Comparison of ENCODE assay signal across 22 cellular contexts in the genomic region with DNA sequence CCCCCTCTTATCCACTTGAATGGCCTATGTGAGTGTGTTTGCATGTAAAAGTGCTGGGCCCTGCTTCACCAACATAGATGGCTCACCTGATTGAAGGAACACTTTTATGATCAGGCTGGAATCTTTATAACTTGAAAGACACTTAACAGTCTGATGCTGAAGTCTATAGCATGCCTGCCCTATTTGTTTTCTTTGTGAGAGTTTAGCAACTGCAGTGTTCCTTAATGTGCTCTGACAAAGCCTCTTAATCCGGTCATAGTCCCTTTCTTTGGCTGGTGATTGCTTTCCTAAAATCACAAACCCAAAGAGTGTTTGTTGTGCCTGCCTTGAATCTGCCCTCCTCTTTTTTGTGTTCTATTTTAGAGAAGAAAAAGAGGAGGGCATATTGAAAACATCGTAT.
"Had no signal": no experiment of that assay in that cellular context is flagged by ENCODE, and none has a peak within 500 bp of the region (broad histone marks: within the 10 kb centered on the region; RNA-seq: fewer than 3 reads in every experiment).

No MANE protein-coding gene starts in this region.

- H3K27me3 ChIP-seq: neutrophil, ovary, upper lobe of left lung had no signal

- H3K4me3 ChIP-seq: ovary, psoas muscle, upper lobe of left lung had no signal

- H3K4me3 Mint-ChIP-seq: activated CD4-positive, alpha-beta T cell treated with anti-CD3 and anti-CD28 coated beads for 36 hours; activated naive CD8-positive, alpha-beta T cell treated with anti-CD3 and anti-CD28 coated beads for 36 hours; mesothelial cell of epicardium; naive thymus-derived CD8-positive, alpha-beta T cell; T-helper 2 cell treated with Interferon-gamma antibody and Interleukin-4, amounts not matched to agents 5 μg/mL and 100 μg/mL, for 36 hours had no signal

- ATAC-seq: activated CD4-positive, alpha-beta T cell treated with anti-CD3 and anti-CD28 coated beads for 36 hours; foreskin keratinocyte; left ventricle myocardium superior; naive thymus-derived CD8-positive, alpha-beta T cell; psoas muscle; right cardiac atrium; stimulated activated naive CD8-positive, alpha-beta T cell treated with anti-CD3 and anti-CD28 coated beads, Interleukin-15, Interleukin-2, amounts not matched to agents 100 U/mL and 50 U/mL, for 24 hours had no signal

- DNase-seq: activated CD4-positive, alpha-beta T cell treated with anti-CD3 and anti-CD28 coated beads for 36 hours; activated CD4-positive, alpha-beta T cell treated with anti-CD3 and anti-CD28 coated beads, Interleukin-2, amount 50 U/mL, for 48 hours; activated naive CD4-positive, alpha-beta T cell treated with Interleukin-2 at 50 U/mL for 16 hours; activated naive CD8-positive, alpha-beta T cell treated with anti-CD3 and anti-CD28 coated beads for 36 hours; activated T-cell treated with anti-CD3 and anti-CD28 coated beads, Interleukin-2, amount 50 U/mL, for 48 hours; central memory CD4-positive, alpha-beta T cell; dermis blood vessel endothelial cell; effector CD8-positive, alpha-beta T cell; foreskin keratinocyte; hypothalamus; left ventricle myocardium superior; mammary epithelial cell; naive thymus-derived CD8-positive, alpha-beta T cell; ovary; psoas muscle; right cardiac atrium; stimulated activated CD4-positive, alpha-beta T cell treated with anti-CD3 and anti-CD28 coated beads, Interleukin-4, amount 100 ng/mL, for 4 hours; stimulated activated naive CD8-positive, alpha-beta T cell treated with anti-CD3 and anti-CD28 coated beads, Interleukin-15, Interleukin-2, amounts not matched to agents 100 U/mL and 50 U/mL, for 24 hours; upper lobe of left lung had no signal

- H3K9me3 ChIP-seq: neutrophil, ovary, psoas muscle had no signal

- H3K9me3 Mint-ChIP-seq: T-helper 2 cell treated with Interferon-gamma antibody and Interleukin-4, amounts not matched to agents 5 μg/mL and 100 μg/mL, for 36 hours had no signal

- H3K27ac ChIP-seq: foreskin keratinocyte, neutrophil, ovary, psoas muscle, upper lobe of left lung had no signal

- H3K4me1 ChIP-seq: foreskin keratinocyte, psoas muscle, upper lobe of left lung had no signal

- H3K36me3 Mint-ChIP-seq: naive thymus-derived CD8-positive, alpha-beta T cell had no signal

- H3K27me3 Mint-ChIP-seq: activated CD4-positive, alpha-beta T cell treated with anti-CD3 and anti-CD28 coated beads for 36 hours; activated naive CD8-positive, alpha-beta T cell treated with anti-CD3 and anti-CD28 coated beads for 36 hours; naive thymus-derived CD8-positive, alpha-beta T cell had no signal

- H3K4me1 Mint-ChIP-seq: mesothelial cell of epicardium had no signal

- H3K36me3 ChIP-seq: neutrophil, ovary, upper lobe of left lung had no signal

- H3K27ac Mint-ChIP-seq: activated CD4-positive, alpha-beta T cell treated with anti-CD3 and anti-CD28 coated beads for 36 hours; activated naive CD8-positive, alpha-beta T cell treated with anti-CD3 and anti-CD28 coated beads for 36 hours; mesothelial cell of epicardium; naive thymus-derived CD8-positive, alpha-beta T cell; T-helper 2 cell treated with Interferon-gamma antibody and Interleukin-4, amounts not matched to agents 5 μg/mL and 100 μg/mL, for 36 hours had no signal
